15 cellular contexts compared by ENCODE assay signal in the genomic region with DNA sequence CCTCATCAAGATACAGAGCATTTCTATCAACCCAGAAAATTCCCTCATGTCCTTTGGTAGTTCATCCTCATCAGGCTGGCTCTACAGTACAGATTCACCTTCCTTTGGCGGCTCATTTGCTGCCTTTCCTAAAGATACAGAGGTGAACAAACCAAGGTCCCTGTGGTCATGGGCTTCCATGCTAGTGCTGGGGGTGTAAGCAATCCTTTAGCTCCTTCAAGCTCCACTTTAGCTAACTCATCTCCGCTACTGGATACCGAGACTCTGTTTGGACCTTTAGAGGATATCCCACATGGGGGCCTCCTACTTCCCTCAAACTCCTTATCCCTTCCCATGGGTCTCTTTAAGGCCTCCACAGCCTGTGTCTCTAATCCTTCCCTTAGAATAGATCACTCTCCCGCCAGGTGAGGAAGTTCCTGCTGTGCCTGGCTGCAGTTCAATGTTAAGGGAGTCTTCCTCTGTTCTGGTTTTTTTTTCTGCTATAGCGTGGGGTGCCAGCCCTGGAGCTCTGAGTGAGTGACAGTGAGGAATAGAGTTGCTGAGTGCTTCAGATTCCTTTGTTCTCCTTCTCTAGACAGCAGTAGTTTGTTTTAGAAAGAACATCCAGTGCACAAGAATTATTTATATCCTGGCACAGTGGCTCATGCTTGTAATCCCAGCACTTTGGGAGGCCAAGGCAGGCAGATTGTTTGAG. TPM values are rescaled to one million over a fixed set of nuclear protein-coding genes. Genes with fewer than 3 reads are reported as not detected.
DNase-seq lines count a peak whose midpoint lies in the region; ATAC-seq, FAIRE-seq and TF ChIP-seq lines count a peak whose summit lies in the region.
"Had no signal": no experiment of that assay in that cellular context is flagged by ENCODE, and none has a peak within 500 bp of the region (broad histone marks: within the 10 kb centered on the region; RNA-seq: fewer than 3 reads in every experiment).

No MANE protein-coding gene starts in this region.

- H2AFZ ChIP-seq in PC-9: no peak overlapping the region
- H2AFZ ChIP-seq in fibroblast of lung (ENCODE audit: low read length): no peak overlapping the region

- TF ChIP-seq CTCF in AG04450 (IDR thresholded peaks at IDR 0.05; ENCODE audit: low read depth, low read length): no peak
- TF ChIP-seq CTCF in PC-9 (conservative IDR thresholded peaks at IDR 0.05): no peak
- TF ChIP-seq CTCF in fibroblast of lung (conservative IDR thresholded peaks at IDR 0.05 in 1 of 2, IDR thresholded peaks at IDR 0.05 in 1 of 2; ENCODE audit: low read depth in 1 of 2, low read length in 2 of 2): no peak
- TF ChIP-seq CTCF in nephron progenitor cell (IDR thresholded peaks at IDR 0.05): no peak
- no peak for TF ChIP-seq CTCF in tibial artery (IDR thresholded peaks at IDR 0.05)
- no peak for TF ChIP-seq CTCF in kidney (IDR thresholded peaks at IDR 0.05; ENCODE audit: borderline replicate concordance, extremely low read depth, insufficient read depth)

- H3K27me3 ChIP-seq in AG04450 (ENCODE audit: control insufficient read depth, insufficient read depth, low read length): no peaks in the 10 kb centered on the region
- H3K27me3 ChIP-seq in PC-9 (ENCODE audit: insufficient read depth, low read depth): no peaks in the 10 kb centered on the region
- no peaks in the 10 kb centered on the region for H3K27me3 ChIP-seq in fibroblast of lung (ENCODE audit: control insufficient read depth, insufficient read depth, low read length)
- no peaks in the 10 kb centered on the region for H3K27me3 ChIP-seq in tibial artery

- peaks cover 61% of the 10 kb centered on the region for H3K4me1 ChIP-seq in PC-9 (replicated peaks; ENCODE audit: insufficient read depth)
- H3K4me1 ChIP-seq in fibroblast of lung (ENCODE audit: control insufficient read depth, extremely low read depth, insufficient read depth, low read length): peaks cover 36% of the 10 kb centered on the region
- H3K4me1 ChIP-seq in tibial artery: peaks cover 0 to 37% (median 16%) of the 10 kb centered on the region in 4 donors
- no peaks in the 10 kb centered on the region for H3K4me1 ChIP-seq in kidney (ENCODE audit: control insufficient read depth in 1 of 2, insufficient read depth in 1 of 2, low read depth in 1 of 2, low read length in 2 of 2)

- H4K20me1 ChIP-seq in PC-9 (ENCODE audit: insufficient read depth) (no peaks in the 10 kb centered on the region), fibroblast of lung (ENCODE audit: control insufficient read depth, extremely low read depth, insufficient read depth, low read length) (no peaks in the 10 kb centered on the region)

- CTCF ChIA-PET in AG04450 (lab: Charles Lee) (interaction anchor here (0.6 to 4.7 kb wide), 9 partner anchors 9 to 451 kb away, joined by 3 to 29 read pairs (median 5); no protein-coding TSS in a partner anchor), PC-9 (lab: Charles Lee) (interaction anchor here (0.9 kb wide), 1 partner anchor 16 kb away, joined by 3 read pairs; no protein-coding TSS in a partner anchor)

- H3K4me1 Mint-ChIP-seq in nephron progenitor cell: peaks cover 20% of the 10 kb centered on the region

- no peaks in the 10 kb centered on the region for H3K36me3 ChIP-seq in PC-9 (ENCODE audit: low read depth)
- no peaks in the 10 kb centered on the region for H3K36me3 ChIP-seq in fibroblast of lung (ENCODE audit: control insufficient read depth, insufficient read depth, low read length)
- no peaks in the 10 kb centered on the region for H3K36me3 ChIP-seq in tibial artery
- no peaks in the 10 kb centered on the region for H3K36me3 ChIP-seq in kidney (ENCODE audit: control insufficient read depth in 1 of 2, insufficient read depth in 2 of 2, low read length in 2 of 2)

- no peak overlapping the region for H3K4me3 Mint-ChIP-seq in nephron progenitor cell
- H3K4me3 Mint-ChIP-seq: activated naive CD8-positive, alpha-beta T cell treated with anti-CD3 and anti-CD28 coated beads, Interleukin-2, amount 10 ng/mL, durations not matched to agents 7 days and 5 days had no signal

- POLR2A ChIA-PET in AG04450 (lab: Yijun Ruan, JAX) (interaction anchor here (0.5 to 2.2 kb wide), 3 partner anchors 29 to 127 kb away, joined by 3 to 5 read pairs (median 3); no protein-coding TSS in a partner anchor), PC-9 (lab: Charles Lee; ENCODE audit: unreplicated experiment) (interaction anchor here (0.6 kb wide), 1 partner anchor 39 kb away, joined by 5 read pairs; no protein-coding TSS in a partner anchor)

- FAIRE-seq in kidney (lab: Jason Lieb, UNC): no peak

- BruUV-seq in PC-9 (replicated peaks; lab: Mats Ljungman, UMichigan): no TSS peak

- peaks cover 46% of the 10 kb centered on the region for H3F3A ChIP-seq in PC-9 (ENCODE audit: insufficient read depth, low read depth)

- H3K4me2 ChIP-seq in PC-9 (peak overlapping the region; percentile 18; the same call in 1 of the 2 replicates), fibroblast of lung (ENCODE audit: extremely low read depth, insufficient read depth, low read length) (no peak overlapping the region)

- H3K79me2 ChIP-seq in PC-9 (ENCODE audit: low read depth) (no peaks in the 10 kb centered on the region), fibroblast of lung (ENCODE audit: control insufficient read depth, insufficient read depth, low read length) (no peaks in the 10 kb centered on the region)

- peaks cover 4% of the 10 kb centered on the region for H3K27me3 Mint-ChIP-seq in nephron progenitor cell (ENCODE audit: low read depth, poor library complexity)

- H3K9ac ChIP-seq in fibroblast of lung (ENCODE audit: insufficient read depth, low read length): no peak overlapping the region
- no peak overlapping the region for H3K9ac ChIP-seq in kidney (ENCODE audit: low read length in 2 of 2)

- H3K9me3 ChIP-seq in AG04450 (ENCODE audit: control insufficient read depth, insufficient read depth, low read length) (no peaks in the 10 kb centered on the region), PC-9 (ENCODE audit: insufficient read depth, low read depth) (no peaks in the 10 kb centered on the region; the same call in 1 of the 2 replicates), fibroblast of lung (ENCODE audit: control insufficient read depth, insufficient read depth, low read depth, low read length) (no peaks in the 10 kb centered on the region), tibial artery (no peaks in the 10 kb centered on the region), kidney (ENCODE audit: control insufficient read depth in 1 of 2, low read length in 2 of 2) (no peaks in the 10 kb centered on the region)

- H3K4me3 ChIP-seq in AG04450 (ENCODE audit: low read depth, low read length) (no peak overlapping the region), PC-9 (no peak overlapping the region), fibroblast of lung (replicated peaks in 1 of 4; ENCODE audit: control extremely low read depth in 1 of 4, insufficient read depth in 1 of 4, low read depth in 3 of 4, low read length in 4 of 4) (no peak overlapping the region), tibial artery (no peak overlapping the region), kidney (ENCODE audit: low read length in 2 of 2) (no peak overlapping the region)
- H3K4me3 ChIP-seq: dorsolateral prefrontal cortex had no signal

- H3K9me3 Mint-ChIP-seq in nephron progenitor cell: no peaks in the 10 kb centered on the region
- H3K9me3 Mint-ChIP-seq: activated naive CD8-positive, alpha-beta T cell treated with anti-CD3 and anti-CD28 coated beads, Interleukin-2, amount 10 ng/mL, durations not matched to agents 7 days and 5 days had no signal

- intact Hi-C loops in PC-9 (cut with micrococcal nuclease; ENCODE audit: unreplicated experiment): no loop called here
- intact Hi-C loops in tibial artery (cut with DNase I; ENCODE audit: low total_unique reads): no loop called here
- intact Hi-C loops in kidney (cut with DNase I): no loop called here

- H3K27ac Mint-ChIP-seq in nephron progenitor cell: peak overlapping the region; percentile 16
- H3K27ac Mint-ChIP-seq: activated naive CD8-positive, alpha-beta T cell treated with anti-CD3 and anti-CD28 coated beads, Interleukin-2, amount 10 ng/mL, durations not matched to agents 7 days and 5 days had no signal

- H3K9me2 ChIP-seq in PC-9 (ENCODE audit: insufficient read depth): no peaks in the 10 kb centered on the region

- no peak for DNase-seq in AG04450 (ENCODE audit: low read depth, low spot score)
- peak; percentile 18 to 48 for DNase-seq in PC-9
- DNase-seq in fibroblast of lung (ENCODE audit: low read depth in 2 of 2): peak in 1 of 2 donors; percentile 28
- DNase-seq in nephron progenitor cell: no peak
- no peak for DNase-seq in tibial artery
- no peak for DNase-seq in kidney
- DNase-seq: activated naive CD8-positive, alpha-beta T cell treated with anti-CD3 and anti-CD28 coated beads, Interleukin-2, amount 10 ng/mL, durations not matched to agents 7 days and 5 days; AML-193; GOT3; NCI-H524 treated with DMSO at 0.1 percent for 48 hours; SW 1271 had no signal

- ATAC-seq in HG02623 (IDR thresholded peaks at IDR 0.05; ENCODE audit: unreplicated experiment) (no peak), HG03457 (IDR thresholded peaks at IDR 0.05; ENCODE audit: unreplicated experiment) (no peak)

- H3K36me3 Mint-ChIP-seq in nephron progenitor cell (ENCODE audit: low read depth): no peaks in the 10 kb centered on the region
- H3K36me3 Mint-ChIP-seq: activated naive CD8-positive, alpha-beta T cell treated with anti-CD3 and anti-CD28 coated beads, Interleukin-2, amount 10 ng/mL, durations not matched to agents 7 days and 5 days had no signal

- H3K27ac ChIP-seq in AG04450 (ENCODE audit: low read depth, low read length): peak overlapping the region; percentile 88
- H3K27ac ChIP-seq in PC-9: peak overlapping the region; percentile 66
- H3K27ac ChIP-seq in fibroblast of lung (ENCODE audit: insufficient read depth, low read length): peak overlapping the region; percentile 88
- no peak overlapping the region for H3K27ac ChIP-seq in tibial artery
- no peak overlapping the region for H3K27ac ChIP-seq in kidney (ENCODE audit: low read depth in 2 of 2, low read length in 2 of 2)

RNA-seq across cellular contexts. Expression of a gene that starts 30.7 kb away (rescaled TPM):
- polyA plus RNA-seq in AG04450 (2011; rRNA removed) (4.3 and 4.8 TPM in 2 replicates), fibroblast of lung (49.2 and 87.2 TPM in 2 replicates), kidney (ENCODE audit: insufficient read depth, low read depth, low replicate concordance) (284 TPM)
- polyA minus RNA-seq in AG04450 (2011; rRNA and poly(A)+ RNA removed): 0.60 and 0.91 TPM in 2 replicates
- total RNA-seq in PC-9 (2021) (not detected in 2 replicates), fibroblast of lung (20.0 and 56.3 TPM in 2 replicates), kidney (45.3 TPM)
- 93.0 and 161 TPM in 2 replicates for polyA plus RNA-seq in fibroblast of lung (2012)
- 15.2 and 32.2 TPM in 2 replicates for polyA minus RNA-seq in fibroblast of lung (ENCODE audit: low replicate concordance)
- total RNA-seq: G401 had no signal

Comparison
In these comparisons a context has a peak if more than half of its experiments do, and no peak if none do; other contexts are left out.
1. DNase-seq: peak in PC-9 (2 of 2); none in AG04450 (single experiment), nephron progenitor cell (single experiment), tibial artery (0 of 2) and kidney (single experiment).
2. H3K27ac ChIP-seq: peak in AG04450 (single experiment), PC-9 (single experiment) and fibroblast of lung (single experiment); none in tibial artery (0 of 2) and kidney (0 of 2).
3. RNA of a gene that starts 30.7 kb away (total RNA-seq): 20.0 to 56.3 TPM in fibroblast of lung and 45.3 TPM in kidney (single experiment); not detected in PC-9; every median in the first group is over 10 times any median in the second.